1 cellular context compared by ENCODE assay signal in genomic region chr3:48635222-48636021, GRCh38.
TF ChIP-seq lines count a peak whose summit lies in the region.

TSS of gene SLC26A6 (minus strand) at chr3:48635461. CDS start at chr3:48635393, 68 bp downstream.

TF ChIP-seq in HepG2, 621 proteins besides CTCF, POLR2A, EP300 and RAD21 (continued from another document and continues in another):
- TF ChIP-seq ATF4 (CRISPR knock-in tag; IDR thresholded peaks at IDR 0.05) (peak in 1 of 2 experiments; percentile 67; a peak in 2 of 4 replicates), ZNF280D (CRISPR knock-in tag; IDR thresholded peaks at IDR 0.05) (peak; percentile 89; the same call in 1 of the 2 replicates), NFKB2 (CRISPR knock-in tag; IDR thresholded peaks at IDR 0.05; ENCODE audit: borderline replicate concordance) (peak; percentile 88), ZNF383 (CRISPR knock-in tag; IDR thresholded peaks at IDR 0.05; ENCODE audit: borderline replicate concordance) (no peak; the same call in 1 of the 2 replicates), HNRNPL (IDR thresholded peaks at IDR 0.05; ENCODE audit: low read depth, low read length) (no peak), SRY (CRISPR knock-in tag; IDR thresholded peaks at IDR 0.05) (peak; percentile 95), ZBTB46 (CRISPR knock-in tag; IDR thresholded peaks at IDR 0.05; ENCODE audit: borderline replicate concordance) (0 out of 2 replicates have a peak, but pooled peaks have one; percentile 11), ZBTB37 (CRISPR knock-in tag; IDR thresholded peaks at IDR 0.05) (no peak), YEATS2 (CRISPR knock-in tag; IDR thresholded peaks at IDR 0.05; ENCODE audit: borderline replicate concordance) (peak; percentile 21; the same call in 1 of the 2 replicates), CERS6 (CRISPR knock-in tag; IDR thresholded peaks at IDR 0.05) (0 out of 2 replicates have a peak, but pooled peaks have one; percentile 76), ZNF276 (CRISPR knock-in tag; IDR thresholded peaks at IDR 0.05; ENCODE audit: low read depth) (0 out of 2 replicates have a peak, but pooled peaks have one; percentile 24), ARID4A (CRISPR knock-in tag; IDR thresholded peaks at IDR 0.05; ENCODE audit: borderline replicate concordance) (peak; percentile 96), ZSCAN12 (CRISPR knock-in tag; IDR thresholded peaks at IDR 0.05) (no peak), MEIS2 (CRISPR knock-in tag; IDR thresholded peaks at IDR 0.05) (no peak), ELF1 (CRISPR knock-in tag; IDR thresholded peaks at IDR 0.05) (peak; percentile 27; the same call in 1 of the 2 replicates), MED8 (CRISPR knock-in tag; IDR thresholded peaks at IDR 0.05; ENCODE audit: insufficient replicate concordance) (peak; percentile 47), ZNF44 (CRISPR knock-in tag; IDR thresholded peaks at IDR 0.05) (peak; percentile 17; the same call in 1 of the 2 replicates), FOXC1 (CRISPR knock-in tag; IDR thresholded peaks at IDR 0.05; ENCODE audit: borderline replicate concordance) (no peak; the same call in 1 of the 2 replicates), CREB1 (IDR thresholded peaks at IDR 0.05) (no peak; the same call in 1 of the 2 replicates), CREB1 (CRISPR knock-in tag; IDR thresholded peaks at IDR 0.05) (no peak), CEBPG (CRISPR knock-in tag; IDR thresholded peaks at IDR 0.05) (peak; percentile 23; the same call in 1 of the 2 replicates), ZNF274 (CRISPR knock-in tag; IDR thresholded peaks at IDR 0.05) (peak; percentile 87; the same call in 1 of the 2 replicates), ZNF235 (CRISPR knock-in tag; IDR thresholded peaks at IDR 0.05; ENCODE audit: borderline replicate concordance) (no peak), ARID3A (IDR thresholded peaks at IDR 0.05; ENCODE audit: low read depth, low read length) (no peak), RBFOX2 (IDR thresholded peaks at IDR 0.05; ENCODE audit: low read depth, low read length) (peak; percentile 92), ZNF550 (CRISPR knock-in tag; IDR thresholded peaks at IDR 0.05; ENCODE audit: borderline replicate concordance) (0 out of 2 replicates have a peak, but pooled peaks have one; percentile 53), ZNF768 (CRISPR knock-in tag; IDR thresholded peaks at IDR 0.05) (peak; percentile 43; the same call in 1 of the 2 replicates), MIER2 (CRISPR knock-in tag; IDR thresholded peaks at IDR 0.05) (0 out of 2 replicates have a peak, but pooled peaks have one; percentile 25), ZNF12 (CRISPR knock-in tag; IDR thresholded peaks at IDR 0.05) (no peak), PRPF4 (IDR thresholded peaks at IDR 0.05; ENCODE audit: low read depth, low read length, poor library complexity, severe bottlenecking) (no peak), ZNF577 (CRISPR knock-in tag; IDR thresholded peaks at IDR 0.05; ENCODE audit: borderline replicate concordance, low read depth) (no peak), ZNF30 (CRISPR knock-in tag; IDR thresholded peaks at IDR 0.05) (peak; percentile 78; the same call in 1 of the 2 replicates), ZUFSP (CRISPR knock-in tag; IDR thresholded peaks at IDR 0.05; ENCODE audit: borderline replicate concordance) (no peak), MED1 (CRISPR knock-in tag; IDR thresholded peaks at IDR 0.05) (peak; percentile 68), ZNF225 (CRISPR knock-in tag; IDR thresholded peaks at IDR 0.05) (peak; percentile 51; the same call in 1 of the 2 replicates), ZXDC (CRISPR knock-in tag; IDR thresholded peaks at IDR 0.05) (no peak), ZNF382 (CRISPR knock-in tag; IDR thresholded peaks at IDR 0.05; ENCODE audit: borderline replicate concordance) (no peak), ERF (CRISPR knock-in tag; IDR thresholded peaks at IDR 0.05) (peak; percentile 70; the same call in 1 of the 2 replicates)
